17 cellular contexts compared by ENCODE assay signal in the genomic region with DNA sequence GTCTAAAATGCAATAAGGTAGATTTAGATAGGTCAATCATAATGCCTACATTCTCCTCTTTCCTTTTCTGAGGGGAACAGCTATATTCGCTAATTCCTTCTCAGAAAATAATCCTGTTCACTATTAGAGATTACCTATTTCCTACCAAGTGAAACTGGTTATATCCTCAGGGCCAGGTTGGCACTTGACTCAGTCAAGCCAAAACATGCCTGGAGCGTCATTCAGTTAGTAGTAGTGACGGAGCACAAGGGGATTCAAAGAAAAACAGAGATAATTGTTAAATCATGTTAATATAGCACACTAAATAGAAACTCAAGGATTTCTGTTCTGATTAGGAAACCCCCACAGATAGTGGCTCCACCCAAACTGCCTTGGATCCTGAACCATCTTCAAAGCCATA.
"Had no signal": no experiment of that assay in that cellular context is flagged by ENCODE, and none has a peak within 500 bp of the region (broad histone marks: within the 10 kb centered on the region; RNA-seq: fewer than 3 reads in every experiment).

No MANE protein-coding gene starts in this region.

- H3K4me1 ChIP-seq: gastrocnemius medialis, heart right ventricle, stomach, transverse colon had no signal

- H3K36me3 ChIP-seq: gastrocnemius medialis, heart right ventricle, neutrophil, stomach, thoracic aorta, transverse colon had no signal

- H3K27ac ChIP-seq: coronary artery, gastrocnemius medialis, heart right ventricle, neutrophil, stomach, thoracic aorta, transverse colon had no signal

- H3K9me3 ChIP-seq: gastrocnemius medialis, heart right ventricle, neutrophil, stomach, thoracic aorta, transverse colon had no signal

- DNase-seq: effector CD8-positive, alpha-beta T cell; gastrocnemius medialis; heart right ventricle; hypothalamus; mucosa of descending colon; naive thymus-derived CD8-positive, alpha-beta T cell; posterior cingulate gyrus; stimulated activated CD4-positive, alpha-beta T cell treated with anti-CD3 and anti-CD28 coated beads, Interleukin-2, amount 100 ng/mL, for 24 hours; stimulated activated CD4-positive, alpha-beta T cell treated with anti-CD3 and anti-CD28 coated beads, Interleukin-4, amount 100 ng/mL, for 4 hours; stimulated activated naive CD4-positive, alpha-beta T cell; stomach; substantia nigra; transverse colon had no signal

- FAIRE-seq: islet of Langerhans had no signal

- H3K4me3 ChIP-seq: coronary artery, gastrocnemius medialis, heart right ventricle, mucosa of descending colon, stomach, thoracic aorta, transverse colon had no signal

- H3K27me3 ChIP-seq: gastrocnemius medialis, heart right ventricle, neutrophil, stomach, transverse colon had no signal
